ENCODE assay signal across 10 cellular contexts in the genomic region with DNA sequence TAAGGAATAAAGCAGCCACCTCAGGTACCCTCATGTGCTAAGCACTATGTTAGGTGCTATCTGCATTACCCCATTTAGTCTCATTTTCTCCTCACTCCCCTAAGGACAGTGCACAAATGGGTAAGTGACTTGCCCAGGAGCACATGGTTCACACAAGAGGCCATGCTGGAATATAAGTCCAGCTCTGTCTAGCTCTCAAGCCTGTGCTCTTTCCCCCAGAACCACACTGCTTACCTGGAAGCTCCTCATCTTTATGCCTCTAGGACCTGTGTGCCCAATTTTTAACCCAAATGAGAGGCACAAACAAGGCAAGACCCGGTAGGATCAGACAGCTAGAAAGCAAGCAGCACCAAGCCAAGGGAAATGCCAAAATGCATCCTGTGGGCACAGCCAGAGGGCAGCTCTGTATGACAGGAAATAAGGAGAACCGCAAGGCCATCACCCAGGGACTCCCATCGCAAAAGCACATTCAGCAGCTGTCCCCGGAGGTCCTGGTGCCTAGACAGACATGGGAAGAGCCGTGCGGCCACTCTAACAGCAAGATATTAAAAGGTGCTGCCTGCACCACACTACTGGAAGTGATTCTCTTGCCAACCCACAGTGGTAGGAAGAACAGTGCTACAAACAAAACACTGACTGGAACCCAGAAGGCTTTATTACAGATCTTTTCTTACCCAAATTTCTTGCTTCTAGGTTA.
DNase-seq lines count a peak whose midpoint lies in the region; ATAC-seq and TF ChIP-seq lines count a peak whose summit lies in the region.
"Had no signal": no experiment of that assay in that cellular context is flagged by ENCODE, and none has a peak within 500 bp of the region (broad histone marks: within the 10 kb centered on the region; RNA-seq: fewer than 3 reads in every experiment).

No MANE protein-coding gene starts in this region.

- no peaks in the 10 kb centered on the region for H3K27me3 Mint-ChIP-seq in activated T-cell treated with anti-CD3 and anti-CD28 coated beads, Interleukin-2, amount 50 U/mL, for 72 hours (ENCODE audit: low read depth)
- H3K27me3 Mint-ChIP-seq in immature natural killer cell (ENCODE audit: low read depth in 3 of 3): peaks cover 0 to 13% (median 7%) of the 10 kb centered on the region in 3 donors

- H3K9me3 Mint-ChIP-seq in activated T-cell treated with anti-CD3 and anti-CD28 coated beads, Interleukin-2, amount 50 U/mL, for 72 hours: no peaks in the 10 kb centered on the region
- H3K9me3 Mint-ChIP-seq in immature natural killer cell: peaks cover 0 to 3% (median 0%) of the 10 kb centered on the region in 6 donors

- H3K27ac Mint-ChIP-seq in activated T-cell treated with anti-CD3 and anti-CD28 coated beads, Interleukin-2, amount 50 U/mL, for 72 hours: peak overlapping the region; percentile 52
- peak overlapping the region; percentile 88 to 96 (median 91) for H3K27ac Mint-ChIP-seq in immature natural killer cell

- peak overlapping the region; percentile 68 to 72 for H3K4me3 Mint-ChIP-seq in activated T-cell treated with anti-CD3 and anti-CD28 coated beads, Interleukin-2, amount 50 U/mL, for 72 hours
- H3K4me3 Mint-ChIP-seq in immature natural killer cell: peak overlapping the region; percentile 72 to 89 (median 85)

- peaks cover 67% of the 10 kb centered on the region for H3K4me1 Mint-ChIP-seq in activated T-cell treated with anti-CD3 and anti-CD28 coated beads, Interleukin-2, amount 50 U/mL, for 72 hours (ENCODE audit: low read depth)
- H3K4me1 Mint-ChIP-seq in immature natural killer cell: peaks cover 81 to 91% of the 10 kb centered on the region in 2 donors

- DNase-seq in A172 (ENCODE audit: low spot score): peak; percentile 75
- peak; percentile 27 for DNase-seq in Jurkat, Clone E6-1 (ENCODE audit: low read depth, low spot score)
- peak; percentile 14 to 39 for DNase-seq in activated T-cell treated with anti-CD3 and anti-CD28 coated beads, Interleukin-2, amount 50 U/mL, for 72 hours
- DNase-seq in immature natural killer cell: peak; percentile 43 to 48 (median 44)
- no peak for DNase-seq in stimulated activated naive CD4-positive, alpha-beta T cell treated with Interleukin-2 at 50 U/mL for 16 hours (lab: John Stamatoyannopoulos, UW)
- no peak for DNase-seq in HEK293T (ENCODE audit: extremely low spot score)
- no peak for DNase-seq in NCI-H82 (lab: John Stamatoyannopoulos, UW)
- DNase-seq: Peyer's patch had no signal

- ATAC-seq in activated T-cell treated with anti-CD3 and anti-CD28 coated beads, Interleukin-2, amount 50 U/mL, for 72 hours (replicated peaks in 1 of 2): peak; percentile 14 to 34
- no peak for ATAC-seq in HG03442 (IDR thresholded peaks at IDR 0.05; ENCODE audit: unreplicated experiment)

- no peaks in the 10 kb centered on the region for H3K36me3 Mint-ChIP-seq in activated T-cell treated with anti-CD3 and anti-CD28 coated beads, Interleukin-2, amount 50 U/mL, for 72 hours (ENCODE audit: insufficient read depth in 2 of 2)
- H3K36me3 Mint-ChIP-seq in immature natural killer cell: peaks cover 15 to 55% (median 17%) of the 10 kb centered on the region in 3 donors

- H3K4me3 ChIP-seq in Jurkat, Clone E6-1 (ENCODE audit: low read length): no peak overlapping the region
- H3K4me3 ChIP-seq: Peyer's patch, psoas muscle had no signal

- POLR2A ChIA-PET in HEK293T (lab: Yijun Ruan, JAX): no interaction called here

- CTCF ChIA-PET in HEK293T (lab: Yijun Ruan, JAX): interaction anchor here (0.6 kb wide), 1 partner anchor 216 kb away, joined by 6 read pairs; no protein-coding TSS in a partner anchor

TF ChIP-seq in HEK293T, 16 proteins besides CTCF, POLR2A, EP300 and RAD21:
- no peak for TF ChIP-seq NFRKB (IDR thresholded peaks at IDR 0.05)
- TF ChIP-seq CTBP1 (IDR thresholded peaks at IDR 0.05; ENCODE audit: borderline replicate concordance): no peak
- no peak for TF ChIP-seq BHLHE40 (IDR thresholded peaks at IDR 0.05; ENCODE audit: borderline replicate concordance)
- no peak for TF ChIP-seq FOXK2 (IDR thresholded peaks at IDR 0.05)
- TF ChIP-seq ELF4 (IDR thresholded peaks at IDR 0.05): no peak
- TF ChIP-seq, protein P1, sequence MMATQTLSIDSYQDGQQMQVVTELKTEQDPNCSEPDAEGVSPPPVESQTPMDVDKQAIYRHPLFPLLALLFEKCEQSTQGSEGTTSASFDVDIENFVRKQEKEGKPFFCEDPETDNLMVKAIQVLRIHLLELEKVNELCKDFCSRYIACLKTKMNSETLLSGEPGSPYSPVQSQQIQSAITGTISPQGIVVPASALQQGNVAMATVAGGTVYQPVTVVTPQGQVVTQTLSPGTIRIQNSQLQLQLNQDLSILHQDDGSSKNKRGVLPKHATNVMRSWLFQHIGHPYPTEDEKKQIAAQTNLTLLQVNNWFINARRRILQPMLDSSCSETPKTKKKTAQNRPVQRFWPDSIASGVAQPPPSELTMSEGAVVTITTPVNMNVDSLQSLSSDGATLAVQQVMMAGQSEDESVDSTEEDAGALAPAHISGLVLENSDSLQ (IDR thresholded peaks at IDR 0.05): no peak
- TF ChIP-seq TARDBP (IDR thresholded peaks at IDR 0.05): no peak
- no peak for TF ChIP-seq ZNF384 (IDR thresholded peaks at IDR 0.05)
- TF ChIP-seq L3MBTL2 (conservative IDR thresholded peaks at IDR 0.05): no peak
- TF ChIP-seq FOXA1 (IDR thresholded peaks at IDR 0.05): no peak
- no peak for TF ChIP-seq HDGF (IDR thresholded peaks at IDR 0.05; ENCODE audit: borderline replicate concordance)
- no peak for TF ChIP-seq SP1 (IDR thresholded peaks at IDR 0.05)
- TF ChIP-seq ARNT (IDR thresholded peaks at IDR 0.05): no peak
- TF ChIP-seq LEF1 (IDR thresholded peaks at IDR 0.05; ENCODE audit: borderline replicate concordance): no peak

Comparison
In these comparisons a context has a peak if more than half of its experiments do, and no peak if none do; other contexts are left out.
1. DNase-seq: peak in A172 (single experiment), Jurkat, Clone E6-1 (single experiment), activated T-cell treated with anti-CD3 and anti-CD28 coated beads, Interleukin-2, amount 50 U/mL, for 72 hours (2 of 2) and immature natural killer cell (3 of 3); none in stimulated activated naive CD4-positive, alpha-beta T cell treated with Interleukin-2 at 50 U/mL for 16 hours (single experiment), HEK293T (single experiment) and NCI-H82 (single experiment).